Comparison of ENCODE assay signal across 10 cellular contexts in the genomic region with DNA sequence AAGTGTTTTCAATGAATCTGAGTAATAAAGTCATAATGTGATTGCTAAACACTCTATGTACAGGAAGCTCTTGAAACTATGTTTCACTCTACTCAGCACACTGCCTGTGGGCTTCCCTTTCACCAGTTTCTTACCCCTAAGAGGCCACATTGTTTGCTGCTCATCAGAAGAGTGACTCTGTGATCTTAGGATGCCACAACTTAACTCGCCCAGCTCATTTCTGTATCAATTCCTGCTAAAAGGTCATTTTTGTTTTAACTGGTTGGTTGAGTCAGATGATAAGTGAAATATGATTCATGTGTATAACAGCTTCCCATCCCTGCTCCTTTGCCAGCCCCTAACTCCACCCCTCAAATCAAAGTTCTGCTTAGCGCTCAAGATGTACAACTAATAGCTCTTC. TPM values are rescaled to one million over a fixed set of nuclear protein-coding genes. Genes with fewer than 3 reads are reported as not detected.
DNase-seq lines count a peak whose midpoint lies in the region; ATAC-seq and TF ChIP-seq lines count a peak whose summit lies in the region.
"Had no signal": no experiment of that assay in that cellular context is flagged by ENCODE, and none has a peak within 500 bp of the region (broad histone marks: within the 10 kb centered on the region; RNA-seq: fewer than 3 reads in every experiment).

No MANE protein-coding gene starts in this region.

- no peak for TF ChIP-seq CTCF in fibroblast of mammary gland (conservative IDR thresholded peaks at IDR 0.05; ENCODE audit: control insufficient read depth, insufficient read depth, low read depth, low read length)

- DNase-seq in fibroblast of mammary gland (ENCODE audit: low read depth) (peak; percentile 53), GM19238 (ENCODE audit: insufficient read length, low spot score) (no peak), NCI-H2107 (lab: John Stamatoyannopoulos, UW) (no peak), H7 (no peak)
- DNase-seq in activated effector memory CD4-positive, alpha-beta T cell treated with anti-CD3 and anti-CD28 coated beads, Interleukin-2, amount 50 U/mL, for 16 hours: no peak
- DNase-seq: activated CD8-positive, alpha-beta memory T cell treated with anti-CD3 and anti-CD28 coated beads, Interleukin-2, amount 50 U/mL, for 48 hours; NCI-H1436 treated with DMSO at 0.1 percent for 48 hours had no signal

- no peaks in the 10 kb centered on the region for H3K36me3 ChIP-seq in H7 (replicated peaks; ENCODE audit: control insufficient read depth, insufficient read depth, low read length)

- H3K4me3 ChIP-seq in fibroblast of mammary gland (ENCODE audit: control insufficient read depth, low read depth, low read length): no peak overlapping the region
- H3K4me3 ChIP-seq in H7 (ENCODE audit: insufficient read depth, low read depth, low read length): no peak overlapping the region

- H3K27me3 ChIP-seq in H7 (ENCODE audit: control insufficient read depth, insufficient read depth, low read length): no peaks in the 10 kb centered on the region

- peak; percentile 99 for ATAC-seq in GM18519 (IDR thresholded peaks at IDR 0.05; ENCODE audit: low FRiP score, unreplicated experiment)
- ATAC-seq in GM21528 (IDR thresholded peaks at IDR 0.05; ENCODE audit: low FRiP score, unreplicated experiment): peak; percentile 89
- ATAC-seq in HG03457 (IDR thresholded peaks at IDR 0.05; ENCODE audit: unreplicated experiment): peak; percentile 70

RNA-seq across cellular contexts. Expression of a gene that starts 9.8 kb away (rescaled TPM):
- 75.4 and 90.7 TPM in 2 replicates for total RNA-seq in H7 (2014; rRNA removed; shearing (Covaris generic))

RNA-seq across cellular contexts. Expression of a gene that starts 17.0 kb away (rescaled TPM):
- 0.07 and 0.21 TPM in 2 replicates for total RNA-seq in H7 (2014; rRNA removed; shearing (Covaris generic))
